Comparison of ENCODE assay signal across 26 cellular contexts in genomic region chr12:109232731-109233130, GRCh38.
"Had no signal": no experiment of that assay in that cellular context is flagged by ENCODE, and none has a peak within 500 bp of the region (broad histone marks: within the 10 kb centered on the region; RNA-seq: fewer than 3 reads in every experiment).

No MANE protein-coding gene starts in this region.

- H3K9ac ChIP-seq: neural progenitor cell had no signal

- H3K4me2 ChIP-seq: neural progenitor cell had no signal

- DNase-seq: activated CD4-positive, alpha-beta memory T cell treated with anti-CD3 and anti-CD28 coated beads, Interleukin-2, amount 10 ng/mL, durations not matched to agents 7 days and 5 days; activated CD4-positive, alpha-beta T cell treated with anti-CD3 and anti-CD28 coated beads for 1 hour; activated CD4-positive, alpha-beta T cell treated with anti-CD3 and anti-CD28 coated beads, Interleukin-2, amount 10 ng/mL, durations not matched to agents 7 days and 5 days; activated CD8-positive, alpha-beta memory T cell treated with anti-CD3 and anti-CD28 coated beads, Interleukin-2, amount 50 U/mL, for 48 hours; activated gamma-delta T cell; activated naive CD4-positive, alpha-beta T cell treated with anti-CD3 and anti-CD28 coated beads, Interleukin-2, amount 10 ng/mL, durations not matched to agents 7 days and 5 days; activated naive CD8-positive, alpha-beta T cell treated with anti-CD3 and anti-CD28 coated beads, Interleukin-2, amount 50 U/mL, for 24 hours; activated T-cell treated with anti-CD3 and anti-CD28 coated beads, Interleukin-2, amount 50 U/mL, for 24 hours; cerebellar nuclear complex; effector memory CD8-positive, alpha-beta T cell; erythroblast; heart right ventricle; left ventricle myocardium inferior; naive thymus-derived CD4-positive, alpha-beta T cell; right lobe of liver; stimulated activated CD4-positive, alpha-beta T cell treated with anti-CD3 and anti-CD28 coated beads, Interleukin-2, amount 100 ng/mL, for 48 hours; stimulated activated naive CD8-positive, alpha-beta T cell treated with anti-CD3 and anti-CD28 coated beads, Interleukin-15, Interleukin-2, amounts not matched to agents 100 U/mL and 50 U/mL, for 24 hours; T-helper 2 cell; thyroid gland; upper lobe of left lung had no signal

- ATAC-seq: activated naive CD8-positive, alpha-beta T cell treated with anti-CD3 and anti-CD28 coated beads, Interleukin-2, amount 50 U/mL, for 24 hours; effector memory CD8-positive, alpha-beta T cell; gastroesophageal sphincter; naive thymus-derived CD4-positive, alpha-beta T cell; stimulated activated naive CD8-positive, alpha-beta T cell treated with anti-CD3 and anti-CD28 coated beads, Interleukin-15, Interleukin-2, amounts not matched to agents 100 U/mL and 50 U/mL, for 24 hours; WTC11 had no signal

- H3K9me3 ChIP-seq: gastroesophageal sphincter, heart right ventricle, left ventricle myocardium inferior, right lobe of liver, thyroid gland, upper lobe of left lung, vagina had no signal

- H3K36me3 ChIP-seq: neural progenitor cell had no signal

- H3K4me1 ChIP-seq: gastroesophageal sphincter, left ventricle myocardium inferior, neural progenitor cell, right lobe of liver, thyroid gland, upper lobe of left lung, vagina had no signal

- H3K27ac ChIP-seq: coronary artery, gastroesophageal sphincter, heart right ventricle, left ventricle myocardium inferior, neural progenitor cell, right lobe of liver, thyroid gland, upper lobe of left lung, vagina had no signal

- H3K27me3 ChIP-seq: gastroesophageal sphincter, heart right ventricle, neural progenitor cell, right lobe of liver, thyroid gland, upper lobe of left lung, vagina had no signal

- H3K4me3 ChIP-seq: coronary artery, gastroesophageal sphincter, heart right ventricle, left ventricle myocardium inferior, lung, neural progenitor cell, right lobe of liver, thyroid gland, upper lobe of left lung, vagina had no signal

- H2AFZ ChIP-seq: neural progenitor cell had no signal
